Comparison of ENCODE assay signal across 22 cellular contexts in the genomic region with DNA sequence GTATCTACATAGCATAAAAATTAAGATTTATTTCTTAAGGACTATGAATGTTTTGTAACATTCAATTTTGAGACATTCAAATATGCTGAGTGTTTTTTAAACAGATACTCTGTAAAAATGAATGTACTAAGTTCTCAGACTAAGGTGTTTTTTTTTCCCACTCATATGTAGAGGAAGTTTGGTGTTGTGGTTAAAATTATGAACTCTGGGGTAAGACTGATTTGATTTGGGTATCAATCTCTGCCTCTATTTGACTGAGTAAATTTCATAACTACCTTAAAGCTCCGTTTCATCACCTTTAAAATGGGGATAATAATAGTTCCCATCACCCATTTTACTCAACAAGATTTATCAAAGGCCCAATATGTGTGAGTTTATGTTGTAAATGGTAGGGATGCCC.
A peak's percentile ranks its signal among the peaks of the same experiment; 100 is the strongest.
DNase-seq lines count a peak whose midpoint lies in the region; ATAC-seq, FAIRE-seq and TF ChIP-seq lines count a peak whose summit lies in the region.
"Had no signal": no experiment of that assay in that cellular context is flagged by ENCODE, and none has a peak within 500 bp of the region (broad histone marks: within the 10 kb centered on the region; RNA-seq: fewer than 3 reads in every experiment).

No MANE protein-coding gene starts in this region.

- no peaks in the 10 kb centered on the region for H3K27me3 ChIP-seq in PC-3 (ENCODE audit: low read length)
- H3K27me3 ChIP-seq in smooth muscle cell (ENCODE audit: low read depth), result no peaks in the 10 kb centered on the region
- H3K27me3 ChIP-seq: BLaER1 had no signal

- H3K79me2 ChIP-seq in PC-3 (ENCODE audit: low read length) (no peaks in the 10 kb centered on the region), smooth muscle cell (ENCODE audit: low read depth) (no peaks in the 10 kb centered on the region)

- ATAC-seq in GM18858 (IDR thresholded peaks at IDR 0.05; ENCODE audit: unreplicated experiment) (peak; percentile 26), HG02870 (IDR thresholded peaks at IDR 0.05; ENCODE audit: unreplicated experiment) (peak; percentile 46), PC-3 (no peak), HG03354 (IDR thresholded peaks at IDR 0.05; ENCODE audit: poor library complexity, severe bottlenecking, unreplicated experiment) (no peak)
- ATAC-seq: CD8-positive, alpha-beta T cell had no signal

- no peak overlapping the region for H3K4me3 Mint-ChIP-seq in activated naive CD4-positive, alpha-beta T cell treated with anti-CD3 and anti-CD28 coated beads for 36 hours
- H3K4me3 Mint-ChIP-seq: B cell; CD4-positive, CD25-positive, alpha-beta regulatory T cell; CD8-positive, alpha-beta T cell; HFFc6 had no signal

- H2AFZ ChIP-seq in PC-3 (ENCODE audit: low read length) (no peak overlapping the region), smooth muscle cell (ENCODE audit: low read depth) (peak overlapping the region; percentile 5)

- H3F3A ChIP-seq in PC-3 (ENCODE audit: low read length, unreplicated experiment) (no peaks in the 10 kb centered on the region), smooth muscle cell (ENCODE audit: low read depth) (no peaks in the 10 kb centered on the region)

- no peak for FAIRE-seq in kidney (lab: Jason Lieb, UNC)
- FAIRE-seq: G401.6, GM12891, H54 had no signal

- no peaks in the 10 kb centered on the region for H3K9me2 ChIP-seq in PC-3 (replicated peaks; ENCODE audit: low read length)

- H3K27ac ChIP-seq in PC-3 (ENCODE audit: low read length) (0 out of 2 replicates have a peak overlapping the region, but pooled peaks have one; percentile 14), smooth muscle cell (ENCODE audit: low read depth) (no peak overlapping the region), kidney (ENCODE audit: low read depth in 2 of 2, low read length in 2 of 2) (no peak overlapping the region)
- H3K27ac ChIP-seq: BLaER1, C4-2B had no signal

- no peaks in the 10 kb centered on the region for H4K20me1 ChIP-seq in PC-3 (ENCODE audit: low read length)
- H4K20me1 ChIP-seq in smooth muscle cell (ENCODE audit: low read depth), result no peaks in the 10 kb centered on the region
- H4K20me1 ChIP-seq: BLaER1 had no signal

- intact Hi-C loops in PC-3 (cut with micrococcal nuclease) (no loop called here), kidney (cut with DNase I) (no loop called here)
- intact Hi-C loops in activated naive CD4-positive, alpha-beta T cell treated with anti-CD3 and anti-CD28 coated beads for 36 hours (cut with micrococcal nuclease), result no loop called here

- no peaks in the 10 kb centered on the region for H3K36me3 Mint-ChIP-seq in activated naive CD4-positive, alpha-beta T cell treated with anti-CD3 and anti-CD28 coated beads for 36 hours (ENCODE audit: low read depth)
- H3K36me3 Mint-ChIP-seq: CD4-positive, CD25-positive, alpha-beta regulatory T cell; CD8-positive, alpha-beta T cell had no signal

- DNase-seq in PC-3 (no peak), smooth muscle cell (lab: John Stamatoyannopoulos, UW; ENCODE audit: unreplicated experiment) (no peak), kidney (no peak)
- no peak for DNase-seq in activated naive CD4-positive, alpha-beta T cell treated with anti-CD3 and anti-CD28 coated beads for 36 hours
- DNase-seq in activated naive CD4-positive, alpha-beta T cell (lab: John Stamatoyannopoulos, UW), result no peak
- DNase-seq: Caco-2; CD4-positive, CD25-positive, alpha-beta regulatory T cell; CD8-positive, alpha-beta T cell; DMS153; DND-41; GOT3; HFFc6 had no signal

- POLR2A ChIA-PET in PC-3 (lab: Charles Lee; ENCODE audit: unreplicated experiment), result no interaction called here

- TF ChIP-seq CTCF in PC-3 (conservative IDR thresholded peaks at IDR 0.05; ENCODE audit: low read depth, low read length) (no peak), smooth muscle cell (IDR thresholded peaks at IDR 0.05; ENCODE audit: borderline replicate concordance, insufficient read depth, poor library complexity, severe bottlenecking) (no peak), kidney (IDR thresholded peaks at IDR 0.05; ENCODE audit: borderline replicate concordance, extremely low read depth, insufficient read depth) (no peak)

- H3K4me1 ChIP-seq in PC-3 (ENCODE audit: insufficient read depth, low read length) (0 out of 2 replicates have a peak, but pooled peaks cover 7% of the 10 kb centered on the region), smooth muscle cell (ENCODE audit: low read depth) (no peaks in the 10 kb centered on the region), kidney (ENCODE audit: control insufficient read depth in 1 of 2, insufficient read depth in 1 of 2, low read depth in 1 of 2, low read length in 2 of 2) (peaks cover 0 to 6% of the 10 kb centered on the region in 2 donors)
- H3K4me1 ChIP-seq: HAP-1 had no signal

- H3K9ac ChIP-seq in PC-3 (ENCODE audit: low read length) (no peak overlapping the region), smooth muscle cell (ENCODE audit: low read depth) (no peak overlapping the region), kidney (ENCODE audit: low read length in 2 of 2) (no peak overlapping the region)
- H3K9ac ChIP-seq: BLaER1 had no signal

- peaks cover 6% of the 10 kb centered on the region for H3K9me3 Mint-ChIP-seq in activated naive CD4-positive, alpha-beta T cell treated with anti-CD3 and anti-CD28 coated beads for 36 hours

- 94% methylated on average over 1 of the region's 1 CpG for WGBS in smooth muscle cell (ENCODE audit: low lambda C conversion rate)

- H3K4me2 ChIP-seq in PC-3 (ENCODE audit: low read length), result no peak overlapping the region
- no peak overlapping the region for H3K4me2 ChIP-seq in smooth muscle cell
- H3K4me2 ChIP-seq: BLaER1 had no signal

- H3K27ac Mint-ChIP-seq in activated naive CD4-positive, alpha-beta T cell treated with anti-CD3 and anti-CD28 coated beads for 36 hours, result no peak overlapping the region
- H3K27ac Mint-ChIP-seq: B cell; CD4-positive, CD25-positive, alpha-beta regulatory T cell; CD8-positive, alpha-beta T cell; HFFc6 had no signal

- no peaks in the 10 kb centered on the region for H3K9me3 ChIP-seq in PC-3 (ENCODE audit: low read length)
- no peaks in the 10 kb centered on the region for H3K9me3 ChIP-seq in smooth muscle cell (replicated peaks; ENCODE audit: low read depth)
- H3K9me3 ChIP-seq in kidney (ENCODE audit: control insufficient read depth in 1 of 2, low read length in 2 of 2), result no peaks in the 10 kb centered on the region
- H3K9me3 ChIP-seq: BLaER1, HAP-1 had no signal

- BruUV-seq in PC-3 (replicated peaks; lab: Mats Ljungman, UMichigan), result no TSS peak

- H3K4me3 ChIP-seq in PC-3 (ENCODE audit: low read length) (no peak overlapping the region), smooth muscle cell (no peak overlapping the region), kidney (ENCODE audit: low read length in 2 of 2) (no peak overlapping the region)
- H3K4me3 ChIP-seq: BLaER1, HAP-1 had no signal

- H3K27me3 Mint-ChIP-seq in activated naive CD4-positive, alpha-beta T cell treated with anti-CD3 and anti-CD28 coated beads for 36 hours (ENCODE audit: low read depth), result no peaks in the 10 kb centered on the region
- H3K27me3 Mint-ChIP-seq: CD4-positive, CD25-positive, alpha-beta regulatory T cell had no signal

- no peaks in the 10 kb centered on the region for H3K36me3 ChIP-seq in PC-3 (ENCODE audit: low read depth, low read length)
- H3K36me3 ChIP-seq in smooth muscle cell (ENCODE audit: low read depth), result no peaks in the 10 kb centered on the region
- no peaks in the 10 kb centered on the region for H3K36me3 ChIP-seq in kidney (ENCODE audit: control insufficient read depth in 1 of 2, insufficient read depth in 2 of 2, low read length in 2 of 2)
- H3K36me3 ChIP-seq: BLaER1, HAP-1 had no signal

- no peaks in the 10 kb centered on the region for H3K4me1 Mint-ChIP-seq in activated naive CD4-positive, alpha-beta T cell treated with anti-CD3 and anti-CD28 coated beads for 36 hours (ENCODE audit: low read depth)
- H3K4me1 Mint-ChIP-seq: B cell; CD4-positive, CD25-positive, alpha-beta regulatory T cell had no signal

- CTCF ChIA-PET in PC-3 (lab: Charles Lee), result no interaction called here
- CTCF ChIA-PET in activated naive CD4-positive, alpha-beta T cell treated with anti-CD3 and anti-CD28 coated beads for 36 hours (lab: Charles Lee), result no interaction called here

Comparison
In these comparisons a context has a peak if more than half of its experiments do, and no peak if none do; other contexts are left out.
1. ATAC-seq: peak in GM18858 (single experiment) and HG02870 (single experiment); none in PC-3 (single experiment) and HG03354 (single experiment).